In the genomic region with DNA sequence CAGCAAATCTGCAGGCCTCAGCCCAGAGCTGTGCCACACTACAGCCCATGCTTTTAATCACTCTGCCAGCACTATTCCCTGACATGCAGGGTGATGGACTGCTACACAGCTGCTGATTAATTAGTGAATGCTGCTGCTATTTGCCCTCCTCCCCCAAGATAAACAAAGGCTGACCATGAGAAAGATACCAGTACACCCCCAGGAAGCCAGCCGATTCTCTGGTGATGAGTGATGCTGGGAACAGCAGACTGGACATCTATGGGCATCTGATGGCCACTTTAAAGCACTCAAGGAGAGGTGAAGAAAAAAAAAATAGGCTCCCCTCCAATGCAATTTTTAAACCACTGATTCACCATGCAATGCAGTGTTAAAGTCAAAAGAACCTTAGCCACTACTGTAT, we compare ENCODE assay signal across 18 cellular contexts. TPM values are rescaled to one million over a fixed set of nuclear protein-coding genes. Genes with fewer than 3 reads are reported as not detected.
DNase-seq lines count a peak whose midpoint lies in the region; ATAC-seq and TF ChIP-seq lines count a peak whose summit lies in the region.
"Had no signal": no experiment of that assay in that cellular context is flagged by ENCODE, and none has a peak within 500 bp of the region (broad histone marks: within the 10 kb centered on the region; RNA-seq: fewer than 3 reads in every experiment).

No MANE protein-coding gene starts in this region.

- no peak overlapping the region for H3K4me3 Mint-ChIP-seq in immature natural killer cell
- H3K4me3 Mint-ChIP-seq: activated B cell treated with CpG ODN at 0.5 μM for 24 hours; central memory CD8-positive, alpha-beta T cell had no signal

- no peak overlapping the region for H3K4me3 ChIP-seq in cardiac muscle cell
- H3K4me3 ChIP-seq: heart left ventricle, PC-9, upper lobe of left lung had no signal

- peaks cover 78 to 92% of the 10 kb centered on the region in 2 donors for H3K4me1 Mint-ChIP-seq in immature natural killer cell

- intact Hi-C loops in left ventricle myocardium superior (cut with micrococcal nuclease), result no loop called here

- no peak for TF ChIP-seq CTCF in cardiac muscle cell (IDR thresholded peaks at IDR 0.05; ENCODE audit: low read depth, low read length)

- H3K36me3 Mint-ChIP-seq in immature natural killer cell, result peaks cover 20 to 56% (median 28%) of the 10 kb centered on the region in 3 donors

- H3K27ac ChIP-seq in cardiac muscle cell, result peak overlapping the region; percentile 77
- H3K27ac ChIP-seq: PC-9, upper lobe of left lung had no signal

- H3K36me3 ChIP-seq in cardiac muscle cell, result no peaks in the 10 kb centered on the region

- no peaks in the 10 kb centered on the region for H3K9me3 ChIP-seq in cardiac muscle cell (ENCODE audit: low read depth)

- H3K9me3 Mint-ChIP-seq in immature natural killer cell, result peaks cover 0 to 1% (median 0%) of the 10 kb centered on the region in 6 donors
- H3K9me3 Mint-ChIP-seq: activated B cell treated with CpG ODN at 0.5 μM for 24 hours; central memory CD8-positive, alpha-beta T cell had no signal

- peak; percentile 35 to 46 for DNase-seq in cardiac muscle cell (ENCODE audit: low read depth in 1 of 2, low spot score in 1 of 2)
- no peak for DNase-seq in left ventricle myocardium superior
- peak; percentile 89 for DNase-seq in amniotic epithelial cell (ENCODE audit: low read depth)
- DNase-seq in immature natural killer cell, result no peak
- no peak for DNase-seq in DMS53 (lab: John Stamatoyannopoulos, UW)
- no peak for DNase-seq in NCI-H1105 (lab: John Stamatoyannopoulos, UW)
- DNase-seq in stimulated activated CD4-positive, alpha-beta T cell treated with anti-CD3 and anti-CD28 coated beads, Interleukin-12 subunit alpha, Interleukin-12 subunit beta, amount 100 ng/mL, for 4 hours, result no peak
- DNase-seq: ACHN; activated B cell treated with CpG ODN at 0.5 μM for 24 hours; activated naive CD4-positive, alpha-beta T cell treated with Interleukin-2 at 50 U/mL for 16 hours; heart left ventricle; naive thymus-derived CD8-positive, alpha-beta T cell; PC-9; retina; stimulated activated CD4-positive, alpha-beta T cell treated with anti-CD3 and anti-CD28 coated beads, Interleukin-4, amount 100 ng/mL, for 24 hours; upper lobe of left lung had no signal

- H3K27ac Mint-ChIP-seq in immature natural killer cell, result peak overlapping the region in 4 of 6 donors; percentile 53 to 62 (median 58)
- H3K27ac Mint-ChIP-seq: activated B cell treated with CpG ODN at 0.5 μM for 24 hours had no signal

- peaks cover 0 to 6% (median 3%) of the 10 kb centered on the region in 3 donors for H3K27me3 Mint-ChIP-seq in immature natural killer cell (ENCODE audit: low read depth in 3 of 3)
- H3K27me3 Mint-ChIP-seq: activated B cell treated with CpG ODN at 0.5 μM for 24 hours; central memory CD8-positive, alpha-beta T cell; naive thymus-derived CD8-positive, alpha-beta T cell had no signal

- no peaks in the 10 kb centered on the region for H3K27me3 ChIP-seq in cardiac muscle cell
- H3K27me3 ChIP-seq: heart left ventricle, upper lobe of left lung had no signal

- peaks cover 16% of the 10 kb centered on the region for H3K4me1 ChIP-seq in cardiac muscle cell (ENCODE audit: low read depth)

- no peak for ATAC-seq in left ventricle myocardium superior
- ATAC-seq in HG02973 (IDR thresholded peaks at IDR 0.05; ENCODE audit: unreplicated experiment), result no peak
- ATAC-seq: naive thymus-derived CD8-positive, alpha-beta T cell had no signal

RNA-seq across cellular contexts. Expression of a gene that starts 39.2 kb away (rescaled TPM):
- total RNA-seq in cardiac muscle cell, result 42.4 and 50.8 TPM in 2 replicates
- polyA plus RNA-seq in cardiac muscle cell, result 30.6 and 46.1 TPM in 2 replicates
- total RNA-seq in left ventricle myocardium superior, result 25.0 TPM
- 100 to 1,000 TPM in 2 of 3 donors, 10 to 100 TPM in 1; 96.5 to 194 (median 109) TPM for polyA plus RNA-seq in immature natural killer cell

Comparison
In these comparisons a context has a peak if more than half of its experiments do, and no peak if none do; other contexts are left out.
1. DNase-seq: peak in cardiac muscle cell (2 of 2) and amniotic epithelial cell (single experiment); none in left ventricle myocardium superior (single experiment), immature natural killer cell (0 of 3), DMS53 (single experiment), NCI-H1105 (single experiment) and stimulated activated CD4-positive, alpha-beta T cell treated with anti-CD3 and anti-CD28 coated beads, Interleukin-12 subunit alpha, Interleukin-12 subunit beta, amount 100 ng/mL, for 4 hours (single experiment).